ENCODE assay signal across 8 cellular contexts in genomic region chr14:89430271-89430620, GRCh38. TPM values are rescaled to one million over a fixed set of nuclear protein-coding genes. Genes with fewer than 3 reads are reported as not detected.
DNase-seq lines count a peak whose midpoint lies in the region; ATAC-seq, FAIRE-seq and TF ChIP-seq lines count a peak whose summit lies in the region.

No MANE protein-coding gene starts in this region.

- peak overlapping the region; percentile 6 for H3K4me3 ChIP-seq in ovary

- ATAC-seq in GM18907 (IDR thresholded peaks at IDR 0.05; ENCODE audit: unreplicated experiment) (peak; percentile 4), HG03064 (IDR thresholded peaks at IDR 0.05; ENCODE audit: low read depth, unreplicated experiment) (peak; percentile 9), HG03108 (IDR thresholded peaks at IDR 0.05; ENCODE audit: unreplicated experiment) (no peak)

- no peak for TF ChIP-seq POLR2A in ovary (IDR thresholded peaks at IDR 0.05)

- WGBS in ovary, 3 donors, result 0 to 4% (median 3%) methylated on average over 1 of the region's 1 CpG

- peak overlapping the region in 4 of 5 experiments; percentile 74 to 84 (median 80) for H3K4me3 Mint-ChIP-seq in brain

- peak overlapping the region in 1 of 2 donors; percentile 82 for H3K27ac ChIP-seq in ovary

- DNase-seq in ovary (no peak), D721Med (ENCODE audit: insufficient read length, low spot score) (no peak), superior temporal gyrus (ENCODE audit: extremely low spot score) (no peak), NCI-H524 (lab: John Stamatoyannopoulos, UW) (no peak)

- no peak for TF ChIP-seq CTCF in brain (conservative IDR thresholded peaks at IDR 0.05)
- TF ChIP-seq CTCF in ovary (IDR thresholded peaks at IDR 0.05), result no peak
- TF ChIP-seq CTCF in D721Med (IDR thresholded peaks at IDR 0.05; ENCODE audit: insufficient read depth, missing control alignments), result no peak

- H3K27ac Mint-ChIP-seq in brain, result peak overlapping the region; percentile 86 to 98 (median 96)

- H3K27me3 Mint-ChIP-seq in brain, result peaks cover 4% of the 10 kb centered on the region

- H3K4me1 Mint-ChIP-seq in brain, result peaks cover 64% of the 10 kb centered on the region

- no peaks in the 10 kb centered on the region for H3K36me3 Mint-ChIP-seq in brain

- intact Hi-C loops in ovary (cut with DNase I), result no loop called here

- TF ChIP-seq EP300 in ovary (IDR thresholded peaks at IDR 0.05), result no peak

- H3K27me3 ChIP-seq in ovary, result no peaks in the 10 kb centered on the region

- H3K4me1 ChIP-seq in ovary (ENCODE audit: insufficient read depth), result peaks cover 26% of the 10 kb centered on the region

- H3K9me3 ChIP-seq in ovary, result no peaks in the 10 kb centered on the region

- no peaks in the 10 kb centered on the region for H3K36me3 ChIP-seq in ovary

- FAIRE-seq in D721Med (lab: Jason Lieb, UNC), result no peak

- H3K9me3 Mint-ChIP-seq in brain, result peaks cover 0 to 11% (median 4%) of the 10 kb centered on the region in 5 experiments

RNA-seq across cellular contexts. Expression of gene FOXN3, which starts 13.2 kb away (rescaled TPM):
- polyA plus RNA-seq in brain (ENCODE audit: insufficient read depth, low read depth, low replicate concordance) (46.4 TPM), ovary (10 to 100 TPM; 67.4 to 75.6 TPM)
- 100 to 1,000 TPM in 4 of 7 donors, 10 to 100 TPM in 3; 56.9 to 172 (median 117) TPM for total RNA-seq in ovary
